10 cellular contexts compared by ENCODE assay signal in genomic region chr16:4410335-4411075, GRCh38. TPM values are rescaled to one million over a fixed set of nuclear protein-coding genes. Genes with fewer than 3 reads are reported as not detected.
DNase-seq lines count a peak whose midpoint lies in the region; ATAC-seq and TF ChIP-seq lines count a peak whose summit lies in the region.
"Had no signal": no experiment of that assay in that cellular context is flagged by ENCODE, and none has a peak within 500 bp of the region (broad histone marks: within the 10 kb centered on the region; RNA-seq: fewer than 3 reads in every experiment).

No MANE protein-coding gene starts in this region.

- ATAC-seq in activated T-cell treated with anti-CD3 and anti-CD28 coated beads, Interleukin-2, amount 50 U/mL, for 72 hours (replicated peaks in 1 of 2): no peak
- ATAC-seq in GM21367 (IDR thresholded peaks at IDR 0.05; ENCODE audit: unreplicated experiment): no peak

- H3K9me2 ChIP-seq in hepatocyte (replicated peaks; ENCODE audit: insufficient read depth): no peaks in the 10 kb centered on the region
- H3K9me2 ChIP-seq in Karpas-422 (replicated peaks; ENCODE audit: insufficient read depth, low read length): no peaks in the 10 kb centered on the region

- H2AFZ ChIP-seq in hepatocyte (no peak overlapping the region), Karpas-422 (ENCODE audit: low read length) (no peak overlapping the region)

- TF ChIP-seq CTCF in hepatocyte (IDR thresholded peaks at IDR 0.05; ENCODE audit: poor library complexity): no peak
- TF ChIP-seq CTCF in suprapubic skin (IDR thresholded peaks at IDR 0.05): no peak

- peaks cover 36% of the 10 kb centered on the region for H3K4me1 Mint-ChIP-seq in activated T-cell treated with anti-CD3 and anti-CD28 coated beads, Interleukin-2, amount 50 U/mL, for 72 hours (ENCODE audit: low read depth)
- peaks cover 38% of the 10 kb centered on the region for H3K4me1 Mint-ChIP-seq in activated naive CD8-positive, alpha-beta T cell treated with anti-CD3 and anti-CD28 coated beads for 36 hours

- DNase-seq in activated T-cell treated with anti-CD3 and anti-CD28 coated beads, Interleukin-2, amount 50 U/mL, for 72 hours: no peak
- no peak for DNase-seq in activated T-cell treated with anti-CD3 and anti-CD28 coated beads, Interleukin-2, amount 50 U/mL, for 1 hour
- no peak for DNase-seq in activated naive CD8-positive, alpha-beta T cell treated with anti-CD3 and anti-CD28 coated beads for 36 hours
- DNase-seq in hepatocyte (ENCODE audit: low spot score) (peak; percentile 72), suprapubic skin (ENCODE audit: low spot score in 2 of 2) (no peak), middle frontal gyrus (ENCODE audit: extremely low spot score, low spot score) (no peak), Karpas-422 (no peak)

- no peak for TF ChIP-seq EP300 in suprapubic skin (IDR thresholded peaks at IDR 0.05)

- WGBS in hepatocyte (ENCODE audit: low lambda C conversion rate, missing lambda C conversion rate): 66% methylated on average over 15 of the region's 15 CpGs
- WGBS in suprapubic skin: 70% methylated on average over 15 of the region's 15 CpGs

- H3K4me3 ChIP-seq in hepatocyte (no peak overlapping the region), suprapubic skin (no peak overlapping the region), Karpas-422 (ENCODE audit: low read length) (no peak overlapping the region)

- H3K4me3 Mint-ChIP-seq in activated T-cell treated with anti-CD3 and anti-CD28 coated beads, Interleukin-2, amount 50 U/mL, for 72 hours: no peak overlapping the region
- no peak overlapping the region for H3K4me3 Mint-ChIP-seq in activated naive CD8-positive, alpha-beta T cell treated with anti-CD3 and anti-CD28 coated beads for 36 hours
- H3K4me3 Mint-ChIP-seq: CD14-positive monocyte; dendritic cell treated with granulocyte-macrophage colony-stimulating factor and Interleukin-4, amounts not matched to agents 40 ng/mL and 50 ng/mL, for 4 days had no signal

- H3K9me3 Mint-ChIP-seq in activated T-cell treated with anti-CD3 and anti-CD28 coated beads, Interleukin-2, amount 50 U/mL, for 72 hours: no peaks in the 10 kb centered on the region
- no peaks in the 10 kb centered on the region for H3K9me3 Mint-ChIP-seq in activated naive CD8-positive, alpha-beta T cell treated with anti-CD3 and anti-CD28 coated beads for 36 hours
- H3K9me3 Mint-ChIP-seq: CD14-positive monocyte; dendritic cell treated with granulocyte-macrophage colony-stimulating factor and Interleukin-4, amounts not matched to agents 40 ng/mL and 50 ng/mL, for 4 days had no signal

- H3K27ac Mint-ChIP-seq in activated T-cell treated with anti-CD3 and anti-CD28 coated beads, Interleukin-2, amount 50 U/mL, for 72 hours: peak overlapping the region; percentile 33
- peak overlapping the region; percentile 16 for H3K27ac Mint-ChIP-seq in activated naive CD8-positive, alpha-beta T cell treated with anti-CD3 and anti-CD28 coated beads for 36 hours
- H3K27ac Mint-ChIP-seq: dendritic cell treated with granulocyte-macrophage colony-stimulating factor and Interleukin-4, amounts not matched to agents 40 ng/mL and 50 ng/mL, for 4 days had no signal

- H4K20me1 ChIP-seq in hepatocyte (ENCODE audit: insufficient read depth, poor library complexity, severe bottlenecking) (peaks cover 9% of the 10 kb centered on the region), Karpas-422 (ENCODE audit: insufficient read depth, low read depth, low read length) (peaks cover 12% of the 10 kb centered on the region; the same call in 1 of the 2 replicates)

- H3K4me1 ChIP-seq in hepatocyte (ENCODE audit: insufficient read depth) (peaks cover 7% of the 10 kb centered on the region), suprapubic skin (peaks cover 43% of the 10 kb centered on the region), Karpas-422 (ENCODE audit: low read length) (peaks cover 18% of the 10 kb centered on the region)

- no peaks in the 10 kb centered on the region for H3K27me3 Mint-ChIP-seq in activated T-cell treated with anti-CD3 and anti-CD28 coated beads, Interleukin-2, amount 50 U/mL, for 72 hours (ENCODE audit: low read depth)
- H3K27me3 Mint-ChIP-seq in activated naive CD8-positive, alpha-beta T cell treated with anti-CD3 and anti-CD28 coated beads for 36 hours: no peaks in the 10 kb centered on the region
- H3K27me3 Mint-ChIP-seq: dendritic cell treated with granulocyte-macrophage colony-stimulating factor and Interleukin-4, amounts not matched to agents 40 ng/mL and 50 ng/mL, for 4 days had no signal

- no peak for TF ChIP-seq POLR2A in suprapubic skin (IDR thresholded peaks at IDR 0.05)

- no peak overlapping the region for H3K9ac ChIP-seq in Karpas-422 (ENCODE audit: low read length)

- no peaks in the 10 kb centered on the region for H3K9me3 ChIP-seq in hepatocyte (ENCODE audit: low read depth)
- H3K9me3 ChIP-seq in suprapubic skin: no peaks in the 10 kb centered on the region
- no peaks in the 10 kb centered on the region for H3K9me3 ChIP-seq in Karpas-422 (ENCODE audit: low read length)

- peaks cover 7 to 24% of the 10 kb centered on the region in 2 donors for H3K36me3 Mint-ChIP-seq in activated T-cell treated with anti-CD3 and anti-CD28 coated beads, Interleukin-2, amount 50 U/mL, for 72 hours (ENCODE audit: insufficient read depth in 2 of 2)
- peaks cover 12% of the 10 kb centered on the region for H3K36me3 Mint-ChIP-seq in activated naive CD8-positive, alpha-beta T cell treated with anti-CD3 and anti-CD28 coated beads for 36 hours

- H3K79me2 ChIP-seq in hepatocyte: peaks cover 26% of the 10 kb centered on the region
- peaks cover 35% of the 10 kb centered on the region for H3K79me2 ChIP-seq in Karpas-422 (ENCODE audit: low read length)

- peak overlapping the region; percentile 24 for H3K27ac ChIP-seq in hepatocyte
- H3K27ac ChIP-seq in suprapubic skin: peak overlapping the region; percentile 15
- H3K27ac ChIP-seq in Karpas-422 (ENCODE audit: low read length): no peak overlapping the region

- H3K4me2 ChIP-seq in hepatocyte: no peak overlapping the region
- no peak overlapping the region for H3K4me2 ChIP-seq in Karpas-422 (ENCODE audit: low read depth, low read length, poor library complexity, severe bottlenecking)

- no peaks in the 10 kb centered on the region for H3K36me3 ChIP-seq in hepatocyte (replicated peaks; ENCODE audit: insufficient read depth, low read depth)
- peaks cover 39% of the 10 kb centered on the region for H3K36me3 ChIP-seq in suprapubic skin
- H3K36me3 ChIP-seq in Karpas-422 (ENCODE audit: insufficient read depth, low read length): peaks cover 6% of the 10 kb centered on the region

- H3K27me3 ChIP-seq in hepatocyte (no peaks in the 10 kb centered on the region), suprapubic skin (no peaks in the 10 kb centered on the region), Karpas-422 (ENCODE audit: low read length) (no peaks in the 10 kb centered on the region)

RNA-seq across cellular contexts. Expression of gene CORO7, which starts 5.9 kb away (rescaled TPM):
- 100 to 1,000 TPM in 1 of 2 donors, 10 to 100 TPM in 1; 88.6 to 105 TPM for total RNA-seq in activated T-cell treated with anti-CD3 and anti-CD28 coated beads, Interleukin-2, amount 50 U/mL, for 72 hours
- 10 to 100 TPM; 66.2 to 73.1 TPM for total RNA-seq in activated naive CD8-positive, alpha-beta T cell treated with anti-CD3 and anti-CD28 coated beads for 36 hours
- total RNA-seq in hepatocyte (13.9 and 18.2 TPM in 2 replicates), suprapubic skin (10 to 100 TPM; 18.8 to 29.6 (median 25.7) TPM)
- 33.3 and 34.4 TPM in 2 replicates for polyA plus RNA-seq in hepatocyte
- total RNA-seq in Karpas-422 (2014; rRNA removed; shearing (Covaris generic); ENCODE audit: low replicate concordance): 46.2 and 84.9 TPM in 2 replicates

RNA-seq across cellular contexts. Expression of gene DNAJA3, which starts 15.2 kb away (rescaled TPM):
- total RNA-seq in activated T-cell treated with anti-CD3 and anti-CD28 coated beads, Interleukin-2, amount 50 U/mL, for 72 hours: 10 to 100 TPM; 83.6 to 98.7 TPM
- total RNA-seq in activated naive CD8-positive, alpha-beta T cell treated with anti-CD3 and anti-CD28 coated beads for 36 hours: 100 to 1,000 TPM; 103 to 107 TPM
- 55.3 and 59.2 TPM in 2 replicates for total RNA-seq in hepatocyte
- polyA plus RNA-seq in hepatocyte: 51.2 and 58.8 TPM in 2 replicates
- total RNA-seq in suprapubic skin: 10 to 100 TPM; 41.1 to 70.9 (median 48.7) TPM
- total RNA-seq in Karpas-422 (2014; rRNA removed; shearing (Covaris generic); ENCODE audit: low replicate concordance): 56.5 and 74.7 TPM in 2 replicates

RNA-seq across cellular contexts. Expression of gene VASN, which starts 38.9 kb away (rescaled TPM):
- not detected for total RNA-seq in activated T-cell treated with anti-CD3 and anti-CD28 coated beads, Interleukin-2, amount 50 U/mL, for 72 hours
- total RNA-seq in activated naive CD8-positive, alpha-beta T cell treated with anti-CD3 and anti-CD28 coated beads for 36 hours: under 1 TPM in 1 of 2 experiments, not detected in 1; 0.08 TPM
- 10.0 and 12.1 TPM in 2 replicates for total RNA-seq in hepatocyte
- polyA plus RNA-seq in hepatocyte: 55.9 and 64.2 TPM in 2 replicates
- 10 to 100 TPM; 10.8 to 23.3 (median 22.3) TPM for total RNA-seq in suprapubic skin
- 4.1 and 8.9 TPM in 2 replicates for total RNA-seq in Karpas-422 (2014; rRNA removed; shearing (Covaris generic); ENCODE audit: low replicate concordance)
- polyA plus RNA-seq: CD14-positive monocyte had no signal

RNA-seq across cellular contexts. Expression of gene PAM16, which starts 59.4 kb away (rescaled TPM):
- 10 to 100 TPM; 46.6 to 48.2 TPM for total RNA-seq in activated T-cell treated with anti-CD3 and anti-CD28 coated beads, Interleukin-2, amount 50 U/mL, for 72 hours
- 10 to 100 TPM; 73.0 to 73.9 TPM for total RNA-seq in activated naive CD8-positive, alpha-beta T cell treated with anti-CD3 and anti-CD28 coated beads for 36 hours
- total RNA-seq in hepatocyte: 33.0 and 35.0 TPM in 2 replicates
- polyA plus RNA-seq in hepatocyte: 57.7 and 70.4 TPM in 2 replicates
- 10 to 100 TPM; 23.8 to 54.7 (median 46.1) TPM for total RNA-seq in suprapubic skin
- total RNA-seq in Karpas-422 (2014; rRNA removed; shearing (Covaris generic); ENCODE audit: low replicate concordance): 65.6 and 126 TPM in 2 replicates
